Comparison of ENCODE assay signal across 10 cellular contexts in the genomic region with DNA sequence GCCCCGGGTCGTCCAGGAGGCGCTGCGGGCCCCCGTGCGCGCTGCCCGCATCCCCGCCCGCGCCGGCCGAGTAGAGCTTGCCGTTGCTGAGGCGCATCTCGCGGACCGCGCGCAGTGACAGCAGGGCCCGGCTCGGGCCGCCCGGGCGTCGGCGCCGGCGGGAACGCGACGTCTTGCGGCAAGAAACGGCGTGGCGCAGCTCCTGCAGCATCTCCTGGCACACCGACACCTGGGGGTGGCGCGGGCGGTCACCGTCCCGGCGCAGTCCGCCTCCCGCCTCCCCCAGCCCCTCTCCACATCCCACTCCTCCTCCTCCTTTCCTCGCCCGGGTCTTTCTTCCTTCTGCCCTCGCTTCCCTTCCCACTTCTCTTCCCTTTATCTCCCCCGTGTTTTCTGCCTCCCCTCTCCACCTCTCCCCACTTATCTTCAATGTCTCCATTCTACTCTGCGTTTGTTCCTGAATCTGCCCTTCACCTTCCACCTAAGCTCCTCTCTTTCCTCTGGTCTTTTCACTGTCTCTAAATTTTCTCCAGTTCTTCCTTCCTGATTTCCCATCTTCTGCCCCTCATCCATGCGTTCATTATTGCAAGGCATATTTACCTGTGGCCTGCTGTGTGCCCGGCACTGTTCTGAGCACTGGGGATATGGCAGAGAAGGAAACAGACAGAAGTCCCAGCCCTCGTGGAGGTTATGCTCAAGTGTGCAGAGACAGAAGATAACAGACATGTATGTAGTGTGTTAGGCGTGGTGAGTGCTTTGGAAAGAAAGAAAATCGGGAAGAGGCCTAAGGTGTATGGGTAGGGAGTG. TPM values are rescaled to one million over a fixed set of nuclear protein-coding genes. Genes with fewer than 3 reads are reported as not detected.
DNase-seq lines count a peak whose midpoint lies in the region; ATAC-seq and TF ChIP-seq lines count a peak whose summit lies in the region.
"Had no signal": no experiment of that assay in that cellular context is flagged by ENCODE, and none has a peak within 500 bp of the region (broad histone marks: within the 10 kb centered on the region; RNA-seq: fewer than 3 reads in every experiment).

No MANE protein-coding gene starts in this region.

- H3F3A ChIP-seq in MM.1S (ENCODE audit: insufficient read depth, low read length) = no peaks in the 10 kb centered on the region

- no peaks in the 10 kb centered on the region for H3K79me2 ChIP-seq in MM.1S (ENCODE audit: low read length)

- H2AFZ ChIP-seq in MM.1S (ENCODE audit: low read length) = no peak overlapping the region

- H3K9ac ChIP-seq in MM.1S (ENCODE audit: low read length) = no peak overlapping the region

- H3K27me3 ChIP-seq in MM.1S (replicated peaks; ENCODE audit: insufficient read depth, low read length) = peaks cover 89% of the 10 kb centered on the region
- peaks cover under 1 to 91% of the 10 kb centered on the region in 2 donors for H3K27me3 ChIP-seq in breast epithelium

- TF ChIP-seq CTCF in MM.1S (IDR thresholded peaks at IDR 0.05; ENCODE audit: low read length) (no peak), chondrocyte (IDR thresholded peaks at IDR 0.05) (no peak), osteocyte (IDR thresholded peaks at IDR 0.05) (no peak), breast epithelium (IDR thresholded peaks at IDR 0.05) (no peak)

- H4K20me1 ChIP-seq in MM.1S (ENCODE audit: insufficient read depth, low read length) = no peaks in the 10 kb centered on the region

- no peaks in the 10 kb centered on the region for H3K36me3 Mint-ChIP-seq in activated naive CD4-positive, alpha-beta T cell treated with anti-CD3 and anti-CD28 coated beads, Interleukin-2, amount 10 ng/mL, durations not matched to agents 7 days and 5 days
- H3K36me3 Mint-ChIP-seq in chondrocyte (ENCODE audit: low read depth) = no peaks in the 10 kb centered on the region
- H3K36me3 Mint-ChIP-seq in osteocyte (ENCODE audit: unreplicated experiment) = peaks cover 5% of the 10 kb centered on the region

- H3K9me2 ChIP-seq in MM.1S (replicated peaks; ENCODE audit: insufficient read depth, low read length) = no peaks in the 10 kb centered on the region

- H3K27ac ChIP-seq in MM.1S (ENCODE audit: low read length) (no peak overlapping the region), breast epithelium (no peak overlapping the region)
- H3K27ac ChIP-seq: tibial artery had no signal

- H3K27ac Mint-ChIP-seq in activated naive CD4-positive, alpha-beta T cell treated with anti-CD3 and anti-CD28 coated beads, Interleukin-2, amount 10 ng/mL, durations not matched to agents 7 days and 5 days = no peak overlapping the region
- H3K27ac Mint-ChIP-seq in chondrocyte (ENCODE audit: unreplicated experiment) = no peak overlapping the region
- no peak overlapping the region for H3K27ac Mint-ChIP-seq in osteocyte (ENCODE audit: unreplicated experiment)

- peak; percentile 4 for DNase-seq in activated naive CD4-positive, alpha-beta T cell treated with Interleukin-2 at 50 U/mL for 16 hours
- no peak for DNase-seq in activated naive CD4-positive, alpha-beta T cell treated with anti-CD3 and anti-CD28 coated beads, Interleukin-2, amount 10 ng/mL, durations not matched to agents 7 days and 5 days
- peak; percentile 11 for DNase-seq in MM.1S
- no peak for DNase-seq in chondrocyte (ENCODE audit: low spot score)
- DNase-seq in osteocyte (ENCODE audit: extremely low spot score, unreplicated experiment) = no peak
- no peak for DNase-seq in breast epithelium (ENCODE audit: low spot score in 2 of 2)
- no peak for DNase-seq in NOMO-1 (lab: John Stamatoyannopoulos, UW; ENCODE audit: unreplicated experiment in 2 of 2)
- DNase-seq: effector CD4-positive, alpha-beta T cell; tibial artery had no signal

- H3K4me3 ChIP-seq in MM.1S (ENCODE audit: low read length) (no peak overlapping the region), breast epithelium (peak overlapping the region in 1 of 3 donors; percentile 51)
- H3K4me3 ChIP-seq: tibial artery had no signal

- ATAC-seq in GM21423 (IDR thresholded peaks at IDR 0.05; ENCODE audit: unreplicated experiment) = no peak

- H3K4me1 ChIP-seq in MM.1S (ENCODE audit: low read length) = no peaks in the 10 kb centered on the region
- no peaks in the 10 kb centered on the region for H3K4me1 ChIP-seq in breast epithelium

- H3K4me3 Mint-ChIP-seq in activated naive CD4-positive, alpha-beta T cell treated with anti-CD3 and anti-CD28 coated beads, Interleukin-2, amount 10 ng/mL, durations not matched to agents 7 days and 5 days = no peak overlapping the region
- H3K4me3 Mint-ChIP-seq in chondrocyte (ENCODE audit: unreplicated experiment) = peak overlapping the region; percentile 34
- peak overlapping the region; percentile 3 for H3K4me3 Mint-ChIP-seq in osteocyte (ENCODE audit: unreplicated experiment)

- H3K9me3 Mint-ChIP-seq in activated naive CD4-positive, alpha-beta T cell treated with anti-CD3 and anti-CD28 coated beads, Interleukin-2, amount 10 ng/mL, durations not matched to agents 7 days and 5 days = no peaks in the 10 kb centered on the region
- H3K9me3 Mint-ChIP-seq in chondrocyte (ENCODE audit: low read depth) = no peaks in the 10 kb centered on the region
- H3K9me3 Mint-ChIP-seq in osteocyte (ENCODE audit: unreplicated experiment) = no peaks in the 10 kb centered on the region

- CTCF ChIA-PET in activated naive CD4-positive, alpha-beta T cell treated with anti-CD3 and anti-CD28 coated beads, Interleukin-2, amount 10 ng/mL, durations not matched to agents 7 days and 5 days (lab: Charles Lee) = interaction anchor here (2.9 kb wide), 1 partner anchor 36 kb away, joined by 9 read pairs; no protein-coding TSS in a partner anchor

- H3K9me3 ChIP-seq in MM.1S (replicated peaks; ENCODE audit: insufficient read depth, low read length) = no peaks in the 10 kb centered on the region
- no peaks in the 10 kb centered on the region for H3K9me3 ChIP-seq in breast epithelium
- H3K9me3 ChIP-seq: tibial artery had no signal

- H3K4me1 Mint-ChIP-seq in activated naive CD4-positive, alpha-beta T cell treated with anti-CD3 and anti-CD28 coated beads, Interleukin-2, amount 10 ng/mL, durations not matched to agents 7 days and 5 days = peaks cover 27% of the 10 kb centered on the region
- H3K4me1 Mint-ChIP-seq in chondrocyte (ENCODE audit: low read depth) (peaks cover 8% of the 10 kb centered on the region), osteocyte (ENCODE audit: unreplicated experiment) (peaks cover 8% of the 10 kb centered on the region)

- TF ChIP-seq POLR2A in breast epithelium (IDR thresholded peaks at IDR 0.05) = no peak

- intact Hi-C loops in breast epithelium (cut with DNase I; ENCODE audit: low total_unique reads) = no loop called here

- H3K4me2 ChIP-seq in MM.1S (ENCODE audit: low read depth, low read length) = no peak overlapping the region

- H3K27me3 Mint-ChIP-seq in activated naive CD4-positive, alpha-beta T cell treated with anti-CD3 and anti-CD28 coated beads, Interleukin-2, amount 10 ng/mL, durations not matched to agents 7 days and 5 days = peaks cover 91% of the 10 kb centered on the region
- peaks cover 75% of the 10 kb centered on the region for H3K27me3 Mint-ChIP-seq in chondrocyte (ENCODE audit: low read depth)
- H3K27me3 Mint-ChIP-seq in osteocyte (ENCODE audit: unreplicated experiment) = peaks cover 72% of the 10 kb centered on the region

- H3K36me3 ChIP-seq in MM.1S (replicated peaks; ENCODE audit: insufficient read depth, low read length) (no peaks in the 10 kb centered on the region), breast epithelium (no peaks in the 10 kb centered on the region)

RNA-seq across cellular contexts. Expression of a gene that starts 5.2 kb away (rescaled TPM):
- 0.10 to 0.85 TPM (median 0.64 TPM) in 3 replicates for total RNA-seq in chondrocyte
- total RNA-seq in osteocyte = not detected in 2 replicates
- not detected for total RNA-seq in breast epithelium

RNA-seq across cellular contexts. Expression of a gene that starts 40.2 kb away (rescaled TPM):
- 282 to 302 TPM (median 295 TPM) in 3 replicates for total RNA-seq in chondrocyte
- 265 and 268 TPM in 2 replicates for total RNA-seq in osteocyte
- 100 to 1,000 TPM; 150 to 190 (median 153) TPM for total RNA-seq in breast epithelium

Comparison
In these comparisons a context has a peak if more than half of its experiments do, and no peak if none do; other contexts are left out.
1. DNase-seq: peak in activated naive CD4-positive, alpha-beta T cell treated with Interleukin-2 at 50 U/mL for 16 hours (single experiment) and MM.1S (single experiment); none in activated naive CD4-positive, alpha-beta T cell treated with anti-CD3 and anti-CD28 coated beads, Interleukin-2, amount 10 ng/mL, durations not matched to agents 7 days and 5 days (single experiment), chondrocyte (single experiment), osteocyte (single experiment), breast epithelium (0 of 2) and NOMO-1 (0 of 2).